In genomic region chr18:55310044-55310676, GRCh38 we compare ENCODE assay signal across 14 cellular contexts.
"Had no signal": no experiment of that assay in that cellular context is flagged by ENCODE, and none has a peak within 500 bp of the region (broad histone marks: within the 10 kb centered on the region; RNA-seq: fewer than 3 reads in every experiment).

No MANE protein-coding gene starts in this region.

- H3K4me2 ChIP-seq: neural progenitor cell had no signal

- H3K27me3 ChIP-seq: adrenal gland, cardiac muscle cell, neural progenitor cell, tibial artery had no signal

- H3K36me3 ChIP-seq: adrenal gland, cardiac muscle cell, neural progenitor cell had no signal

- H3K27ac Mint-ChIP-seq: activated CD8-positive, alpha-beta memory T cell treated with anti-CD3 and anti-CD28 coated beads, Interleukin-2, amount 10 ng/mL, durations not matched to agents 7 days and 5 days; activated naive CD4-positive, alpha-beta T cell treated with anti-CD3 and anti-CD28 coated beads, Interleukin-2, amount 50 U/mL, for 24 hours; activated T-cell treated with anti-CD3 and anti-CD28 coated beads, Interleukin-2, amount 50 U/mL, for 24 hours; neural progenitor cell had no signal

- ATAC-seq: activated CD8-positive, alpha-beta memory T cell treated with anti-CD3 and anti-CD28 coated beads, Interleukin-2, amount 10 ng/mL, durations not matched to agents 7 days and 5 days; esophagus mucosa had no signal

- H3K27me3 Mint-ChIP-seq: activated CD8-positive, alpha-beta memory T cell treated with anti-CD3 and anti-CD28 coated beads, Interleukin-2, amount 10 ng/mL, durations not matched to agents 7 days and 5 days; activated T-cell treated with anti-CD3 and anti-CD28 coated beads, Interleukin-2, amount 50 U/mL, for 24 hours had no signal

- H3K9ac ChIP-seq: neural progenitor cell had no signal

- H3K9me3 Mint-ChIP-seq: activated T-cell treated with anti-CD3 and anti-CD28 coated beads, Interleukin-2, amount 50 U/mL, for 24 hours; neural progenitor cell had no signal

- H3K4me3 Mint-ChIP-seq: activated CD8-positive, alpha-beta memory T cell treated with anti-CD3 and anti-CD28 coated beads, Interleukin-2, amount 10 ng/mL, durations not matched to agents 7 days and 5 days; activated naive CD4-positive, alpha-beta T cell treated with anti-CD3 and anti-CD28 coated beads, Interleukin-2, amount 50 U/mL, for 24 hours; activated T-cell treated with anti-CD3 and anti-CD28 coated beads, Interleukin-2, amount 50 U/mL, for 24 hours; neural progenitor cell had no signal

- H3K36me3 Mint-ChIP-seq: activated CD8-positive, alpha-beta memory T cell treated with anti-CD3 and anti-CD28 coated beads, Interleukin-2, amount 10 ng/mL, durations not matched to agents 7 days and 5 days; activated naive CD4-positive, alpha-beta T cell treated with anti-CD3 and anti-CD28 coated beads, Interleukin-2, amount 50 U/mL, for 24 hours; neural progenitor cell had no signal

- H2AFZ ChIP-seq: neural progenitor cell had no signal

- H3K27ac ChIP-seq: adrenal gland, cardiac muscle cell, neural progenitor cell, tibial artery had no signal

- H3K4me3 ChIP-seq: adrenal gland, cardiac muscle cell, neural progenitor cell, tibial artery had no signal

- DNase-seq: activated CD4-positive, alpha-beta T cell treated with anti-CD3 and anti-CD28 coated beads, Interleukin-2, amount 50 U/mL, for 48 hours; activated CD4-positive, CD25-positive, alpha-beta regulatory T cell treated with anti-CD3 and anti-CD28 coated beads, Interleukin-2, amount 50 U/mL, for 72 hours; activated CD8-positive, alpha-beta memory T cell treated with anti-CD3 and anti-CD28 coated beads, Interleukin-2, amount 10 ng/mL, durations not matched to agents 7 days and 5 days; activated T-cell treated with anti-CD3 and anti-CD28 coated beads, Interleukin-2, amount 50 U/mL, for 24 hours; adrenal gland; hypothalamus; kidney; stimulated activated CD4-positive, alpha-beta T cell treated with anti-CD3 and anti-CD28 coated beads, Interleukin-2, amount 100 ng/mL, for 48 hours; stimulated activated naive CD4-positive, alpha-beta T cell; tibial artery had no signal

- H3K9me3 ChIP-seq: adrenal gland, tibial artery had no signal

- H3K4me1 Mint-ChIP-seq: activated CD8-positive, alpha-beta memory T cell treated with anti-CD3 and anti-CD28 coated beads, Interleukin-2, amount 10 ng/mL, durations not matched to agents 7 days and 5 days; activated naive CD4-positive, alpha-beta T cell treated with anti-CD3 and anti-CD28 coated beads, Interleukin-2, amount 50 U/mL, for 24 hours had no signal
